In genomic region chr13:108486096-108486495, GRCh38 we compare ENCODE assay signal across 9 cellular contexts.
"Had no signal": no experiment of that assay in that cellular context is flagged by ENCODE, and none has a peak within 500 bp of the region (broad histone marks: within the 10 kb centered on the region; RNA-seq: fewer than 3 reads in every experiment).

No MANE protein-coding gene starts in this region.

- DNase-seq: IMR-90, KBM-7, KG1 had no signal

- H3K27ac Mint-ChIP-seq: IgD-negative memory B cell had no signal

- H3K4me1 Mint-ChIP-seq: IgD-negative memory B cell had no signal

- H3K4me2 ChIP-seq: KMS-11 had no signal

- H3K9ac ChIP-seq: KMS-11 had no signal

- ATAC-seq: HepG2, K562 had no signal

- FAIRE-seq: HepG2, HTR-8/SVneo, K562 had no signal

- H3K4me3 Mint-ChIP-seq: IgD-negative memory B cell had no signal

- H3K36me3 Mint-ChIP-seq: IgD-negative memory B cell had no signal

- H3K27me3 Mint-ChIP-seq: IgD-negative memory B cell had no signal

- H3K27ac ChIP-seq: HL-60, KMS-11 had no signal

- H3K4me3 ChIP-seq: K562 had no signal
